In genomic region chr1:180103819-180104218, GRCh38 we compare ENCODE assay signal across 22 cellular contexts.
"Had no signal": no experiment of that assay in that cellular context is flagged by ENCODE, and none has a peak within 500 bp of the region (broad histone marks: within the 10 kb centered on the region; RNA-seq: fewer than 3 reads in every experiment).

No MANE protein-coding gene starts in this region.

- H3K27ac ChIP-seq: dorsolateral prefrontal cortex, epithelial cell of prostate, heart right ventricle, neutrophil, parathyroid adenoma, stomach, thyroid gland had no signal

- H3K4me1 ChIP-seq: parathyroid adenoma, thyroid gland had no signal

- FAIRE-seq: keratinocyte had no signal

- H3K9me3 ChIP-seq: heart right ventricle, neutrophil, stomach, thyroid gland had no signal

- H3K27me3 ChIP-seq: dorsolateral prefrontal cortex, heart right ventricle, neutrophil, stomach, thyroid gland had no signal

- DNase-seq: dorsolateral prefrontal cortex; effector CD4-positive, alpha-beta T cell; foreskin fibroblast; glutamatergic neuron; heart right ventricle; hypothalamus; natural killer cell; stimulated activated CD4-positive, alpha-beta T cell treated with anti-CD3 and anti-CD28 coated beads, Interleukin-2, amount 100 ng/mL, for 24 hours; stimulated activated CD4-positive, alpha-beta T cell treated with anti-CD3 and anti-CD28 coated beads, Interleukin-4, amount 100 ng/mL, for 24 hours; stimulated activated naive CD4-positive, alpha-beta T cell treated with Interleukin-2 at 50 U/mL for 16 hours; stomach; thyroid gland; trophoblast cell had no signal

- H2AFZ ChIP-seq: parathyroid adenoma had no signal

- ATAC-seq: esophagus mucosa; heart right ventricle; left lobe of liver; natural killer cell; sciatic nerve; stimulated activated effector memory CD8-positive, alpha-beta T cell treated with anti-CD3 and anti-CD28 coated beads, Interleukin-12 subunit alpha, Interleukin-12 subunit beta, amount 100 ng/mL, for 72 hours had no signal

- H3K79me2 ChIP-seq: parathyroid adenoma had no signal

- H3K4me3 ChIP-seq: dorsolateral prefrontal cortex, heart right ventricle, lung, stomach, thyroid gland had no signal
